In the genomic region with DNA sequence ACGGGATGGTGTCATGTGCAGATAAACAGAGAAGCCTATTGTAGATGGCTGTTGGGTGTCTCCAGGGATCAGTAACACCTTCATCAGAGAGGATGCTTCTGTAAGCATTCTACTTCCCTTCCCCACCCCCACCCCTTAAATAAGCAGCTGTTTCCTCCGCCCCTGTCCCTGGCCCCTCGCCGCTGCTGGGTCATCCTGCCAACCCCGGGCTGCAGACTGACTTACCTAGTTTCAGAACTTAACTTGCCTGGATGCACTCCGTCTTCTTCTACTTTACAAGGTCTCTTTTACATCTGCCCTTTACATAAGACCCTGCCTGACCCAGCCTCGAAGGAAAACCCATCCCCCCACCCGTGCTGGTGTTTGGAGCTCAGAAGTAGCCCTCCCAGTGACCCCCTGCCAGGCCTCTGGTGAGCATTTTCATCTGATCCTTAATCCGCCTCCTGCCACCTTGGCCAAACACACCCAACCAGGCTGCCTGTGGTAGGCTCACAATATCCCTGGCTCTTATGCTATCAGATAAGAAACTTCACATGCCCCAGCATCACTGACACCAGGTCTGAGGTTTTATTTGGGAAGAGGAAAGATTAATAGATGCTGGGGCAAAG, we compare ENCODE assay signal across 21 cellular contexts.
DNase-seq lines count a peak whose midpoint lies in the region; ATAC-seq and TF ChIP-seq lines count a peak whose summit lies in the region.
"Had no signal": no experiment of that assay in that cellular context is flagged by ENCODE, and none has a peak within 500 bp of the region (broad histone marks: within the 10 kb centered on the region; RNA-seq: fewer than 3 reads in every experiment).

No MANE protein-coding gene starts in this region.

- TF ChIP-seq CTCF in OCI-LY3 (IDR thresholded peaks at IDR 0.05; ENCODE audit: low read depth, low read length): no peak

- H3K9ac ChIP-seq in OCI-LY3 (ENCODE audit: low read length): no peak overlapping the region

- no peak overlapping the region for H3K27ac Mint-ChIP-seq in activated CD4-positive, alpha-beta memory T cell treated with anti-CD3 and anti-CD28 coated beads for 36 hours
- H3K27ac Mint-ChIP-seq in activated CD4-positive, alpha-beta memory T cell treated with anti-CD3 and anti-CD28 coated beads, Interleukin-2, amount 10 ng/mL, durations not matched to agents 7 days and 5 days: no peak overlapping the region

- no peak overlapping the region for H3K27ac ChIP-seq in OCI-LY3 (ENCODE audit: low read length)
- H3K27ac ChIP-seq: C4-2B, coronary artery, heart right ventricle, lower lobe of right lung, right atrium auricular region, vagina had no signal

- H2AFZ ChIP-seq in OCI-LY3 (ENCODE audit: low read depth, low read length): no peak overlapping the region

- H3K36me3 ChIP-seq in OCI-LY3 (replicated peaks; ENCODE audit: low read depth, low read length): no peaks in the 10 kb centered on the region
- H3K36me3 ChIP-seq: heart right ventricle, lower lobe of right lung, right atrium auricular region, vagina had no signal

- peaks cover 11% of the 10 kb centered on the region; the same call in 1 of the 2 replicates for H3K27me3 ChIP-seq in OCI-LY3 (ENCODE audit: low read depth, low read length)
- H3K27me3 ChIP-seq: right atrium auricular region, vagina had no signal

- no peaks in the 10 kb centered on the region for H3K79me2 ChIP-seq in OCI-LY3 (ENCODE audit: low read length)

- H3K4me1 ChIP-seq in OCI-LY3 (ENCODE audit: low read length): peaks cover 15% of the 10 kb centered on the region
- H3K4me1 ChIP-seq: heart right ventricle, lower lobe of right lung, right atrium auricular region, vagina had no signal

- H3K9me3 ChIP-seq in OCI-LY3 (ENCODE audit: insufficient read depth, low read length): no peaks in the 10 kb centered on the region
- H3K9me3 ChIP-seq: heart right ventricle, lower lobe of right lung, right atrium auricular region, vagina had no signal

- peak; percentile 15 for DNase-seq in activated CD4-positive, alpha-beta memory T cell treated with anti-CD3 and anti-CD28 coated beads for 36 hours
- DNase-seq in activated CD4-positive, alpha-beta memory T cell treated with anti-CD3 and anti-CD28 coated beads, Interleukin-2, amount 10 ng/mL, durations not matched to agents 7 days and 5 days: no peak
- DNase-seq in iPS-NIHi7 (ENCODE audit: extremely low spot score) (peak; percentile 39), cerebellar cortex (ENCODE audit: low spot score) (no peak), CD1c-positive myeloid dendritic cell (ENCODE audit: extremely low spot score) (no peak), NCI-H1417 (lab: John Stamatoyannopoulos, UW) (no peak)
- DNase-seq: activated CD4-positive, alpha-beta T cell treated with anti-CD3 and anti-CD28 coated beads, Interleukin-2, amount 50 U/mL, for 1 hour; activated effector memory CD4-positive, alpha-beta T cell treated with Interleukin-2 at 50 U/mL for 16 hours; GOT3; heart right ventricle; islet precursor cell; Kasumi-1; lower lobe of right lung; NCI-H2107; stimulated activated CD8-positive, alpha-beta memory T cell treated with anti-CD3 and anti-CD28 coated beads, Interleukin-4, amount 100 ng/mL, for 48 hours had no signal

- no peak for ATAC-seq in HG02588 (IDR thresholded peaks at IDR 0.05; ENCODE audit: unreplicated experiment)
- ATAC-seq: heart right ventricle, lower lobe of right lung had no signal

- peak overlapping the region; percentile 22; the same call in 1 of the 2 replicates for H3K4me2 ChIP-seq in OCI-LY3 (ENCODE audit: low read length)

- no peaks in the 10 kb centered on the region for H4K20me1 ChIP-seq in OCI-LY3 (ENCODE audit: insufficient read depth, low read length)

- CTCF ChIA-PET in activated CD4-positive, alpha-beta memory T cell treated with anti-CD3 and anti-CD28 coated beads for 36 hours (lab: Charles Lee): no interaction called here
- CTCF ChIA-PET in activated CD4-positive, alpha-beta memory T cell treated with anti-CD3 and anti-CD28 coated beads, Interleukin-2, amount 10 ng/mL, durations not matched to agents 7 days and 5 days (lab: Charles Lee): no interaction called here

- no peaks in the 10 kb centered on the region for H3K4me1 Mint-ChIP-seq in activated CD4-positive, alpha-beta memory T cell treated with anti-CD3 and anti-CD28 coated beads for 36 hours (ENCODE audit: low read depth)
- peaks cover 7% of the 10 kb centered on the region for H3K4me1 Mint-ChIP-seq in activated CD4-positive, alpha-beta memory T cell treated with anti-CD3 and anti-CD28 coated beads, Interleukin-2, amount 10 ng/mL, durations not matched to agents 7 days and 5 days

- H3K9me3 Mint-ChIP-seq in activated CD4-positive, alpha-beta memory T cell treated with anti-CD3 and anti-CD28 coated beads for 36 hours: no peaks in the 10 kb centered on the region
- H3K9me3 Mint-ChIP-seq in activated CD4-positive, alpha-beta memory T cell treated with anti-CD3 and anti-CD28 coated beads, Interleukin-2, amount 10 ng/mL, durations not matched to agents 7 days and 5 days: no peaks in the 10 kb centered on the region

- H3K4me3 ChIP-seq in OCI-LY3 (ENCODE audit: low read length): no peak overlapping the region
- H3K4me3 ChIP-seq: coronary artery, heart right ventricle, lower lobe of right lung, right atrium auricular region, vagina had no signal

- POLR2A ChIA-PET in activated CD4-positive, alpha-beta memory T cell treated with anti-CD3 and anti-CD28 coated beads for 36 hours (lab: Charles Lee): no interaction called here
- POLR2A ChIA-PET in activated CD4-positive, alpha-beta memory T cell treated with anti-CD3 and anti-CD28 coated beads, Interleukin-2, amount 10 ng/mL, durations not matched to agents 7 days and 5 days (lab: Charles Lee): no interaction called here

- intact Hi-C loops in activated CD4-positive, alpha-beta memory T cell treated with anti-CD3 and anti-CD28 coated beads for 36 hours (cut with micrococcal nuclease): no loop called here

- H3K36me3 Mint-ChIP-seq in activated CD4-positive, alpha-beta memory T cell treated with anti-CD3 and anti-CD28 coated beads for 36 hours: no peaks in the 10 kb centered on the region
- no peaks in the 10 kb centered on the region for H3K36me3 Mint-ChIP-seq in activated CD4-positive, alpha-beta memory T cell treated with anti-CD3 and anti-CD28 coated beads, Interleukin-2, amount 10 ng/mL, durations not matched to agents 7 days and 5 days (ENCODE audit: low read depth)

- no peak overlapping the region for H3K4me3 Mint-ChIP-seq in activated CD4-positive, alpha-beta memory T cell treated with anti-CD3 and anti-CD28 coated beads for 36 hours
- H3K4me3 Mint-ChIP-seq in activated CD4-positive, alpha-beta memory T cell treated with anti-CD3 and anti-CD28 coated beads, Interleukin-2, amount 10 ng/mL, durations not matched to agents 7 days and 5 days: no peak overlapping the region

- H3K27me3 Mint-ChIP-seq in activated CD4-positive, alpha-beta memory T cell treated with anti-CD3 and anti-CD28 coated beads for 36 hours: peaks cover 4% of the 10 kb centered on the region
- peaks cover 19% of the 10 kb centered on the region for H3K27me3 Mint-ChIP-seq in activated CD4-positive, alpha-beta memory T cell treated with anti-CD3 and anti-CD28 coated beads, Interleukin-2, amount 10 ng/mL, durations not matched to agents 7 days and 5 days

Comparison
In these comparisons a context has a peak if more than half of its experiments do, and no peak if none do; other contexts are left out.
1. DNase-seq: peak in activated CD4-positive, alpha-beta memory T cell treated with anti-CD3 and anti-CD28 coated beads for 36 hours (single experiment) and iPS-NIHi7 (single experiment); none in activated CD4-positive, alpha-beta memory T cell treated with anti-CD3 and anti-CD28 coated beads, Interleukin-2, amount 10 ng/mL, durations not matched to agents 7 days and 5 days (single experiment), cerebellar cortex (single experiment), CD1c-positive myeloid dendritic cell (single experiment) and NCI-H1417 (0 of 3).